In the genomic region with DNA sequence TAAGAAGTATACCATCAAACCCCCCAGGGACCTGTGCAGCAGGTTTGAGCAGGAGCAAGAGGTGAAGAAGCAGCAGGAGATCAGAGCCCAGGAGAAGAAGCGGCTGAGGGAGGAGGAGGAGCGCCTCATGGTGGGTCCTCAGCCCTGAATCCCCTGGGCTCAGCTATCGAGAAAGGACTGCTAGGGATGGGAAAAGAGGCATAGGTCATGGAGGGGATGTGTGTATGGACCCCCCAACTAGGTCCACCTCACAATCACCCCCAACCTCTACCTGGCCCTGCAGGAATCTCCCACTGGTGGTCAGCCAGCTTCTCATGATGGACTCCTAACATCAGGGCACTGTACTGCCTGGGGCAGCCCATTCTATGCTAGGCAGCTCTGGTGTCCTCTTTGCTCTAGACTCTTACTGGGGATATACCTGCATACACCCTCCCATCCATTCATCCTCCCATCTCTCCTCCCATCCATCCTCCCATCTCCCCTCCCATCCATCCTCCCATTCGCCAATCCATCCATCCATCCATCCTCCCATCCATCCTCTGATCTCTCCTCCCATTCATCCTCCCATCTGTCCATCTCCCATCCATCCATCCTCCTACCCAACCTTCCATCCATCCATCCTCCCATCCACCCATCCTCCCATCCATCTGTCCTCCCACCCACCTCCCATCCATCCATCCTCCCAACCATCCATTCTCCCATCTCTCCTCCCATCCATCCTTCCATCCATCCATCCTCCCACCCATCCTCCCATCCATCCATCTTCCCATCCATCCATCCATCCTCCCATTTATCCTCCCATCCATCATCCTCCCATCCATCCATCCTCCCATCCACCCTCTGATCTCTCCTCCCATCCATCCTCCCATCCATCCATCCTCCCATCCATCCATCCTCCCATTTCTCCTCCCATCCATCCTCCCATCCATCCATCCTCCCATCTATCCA, we compare ENCODE assay signal across 1 cellular context.
TF ChIP-seq lines count a peak whose summit lies in the region.

No MANE protein-coding gene starts in this region.

TF ChIP-seq in HepG2, 621 proteins besides CTCF, POLR2A, EP300 and RAD21:
- peak; percentile 78; the same call in 1 of the 2 replicates for TF ChIP-seq ZNF333 (CRISPR knock-in tag; IDR thresholded peaks at IDR 0.05; ENCODE audit: borderline replicate concordance)
- TF ChIP-seq KAT8 (CRISPR knock-in tag; IDR thresholded peaks at IDR 0.05), result no peak
- TF ChIP-seq IKZF1 (IDR thresholded peaks at IDR 0.05), result 0 out of 2 replicates have a peak, but pooled peaks have one; percentile 18
- no peak for TF ChIP-seq MAZ (IDR thresholded peaks at IDR 0.05; ENCODE audit: borderline replicate concordance, low read depth, low read length)
- 0 out of 2 replicates have a peak, but pooled peaks have one; percentile 6 for TF ChIP-seq MAZ (CRISPR knock-in tag; IDR thresholded peaks at IDR 0.05; ENCODE audit: low read depth)
- no peak for TF ChIP-seq ZIK1 (CRISPR knock-in tag; IDR thresholded peaks at IDR 0.05; ENCODE audit: borderline replicate concordance, low read depth)
- peak; percentile 59 for TF ChIP-seq HNRNPK (IDR thresholded peaks at IDR 0.05; ENCODE audit: low read depth, low read length, poor library complexity, severe bottlenecking)
- 0 out of 2 replicates have a peak, but pooled peaks have one; percentile 35 for TF ChIP-seq FOXA1 (IDR thresholded peaks at IDR 0.05)
- no peak for TF ChIP-seq FOXA1 (CRISPR knock-in tag; IDR thresholded peaks at IDR 0.05)
- TF ChIP-seq, protein P1, sequence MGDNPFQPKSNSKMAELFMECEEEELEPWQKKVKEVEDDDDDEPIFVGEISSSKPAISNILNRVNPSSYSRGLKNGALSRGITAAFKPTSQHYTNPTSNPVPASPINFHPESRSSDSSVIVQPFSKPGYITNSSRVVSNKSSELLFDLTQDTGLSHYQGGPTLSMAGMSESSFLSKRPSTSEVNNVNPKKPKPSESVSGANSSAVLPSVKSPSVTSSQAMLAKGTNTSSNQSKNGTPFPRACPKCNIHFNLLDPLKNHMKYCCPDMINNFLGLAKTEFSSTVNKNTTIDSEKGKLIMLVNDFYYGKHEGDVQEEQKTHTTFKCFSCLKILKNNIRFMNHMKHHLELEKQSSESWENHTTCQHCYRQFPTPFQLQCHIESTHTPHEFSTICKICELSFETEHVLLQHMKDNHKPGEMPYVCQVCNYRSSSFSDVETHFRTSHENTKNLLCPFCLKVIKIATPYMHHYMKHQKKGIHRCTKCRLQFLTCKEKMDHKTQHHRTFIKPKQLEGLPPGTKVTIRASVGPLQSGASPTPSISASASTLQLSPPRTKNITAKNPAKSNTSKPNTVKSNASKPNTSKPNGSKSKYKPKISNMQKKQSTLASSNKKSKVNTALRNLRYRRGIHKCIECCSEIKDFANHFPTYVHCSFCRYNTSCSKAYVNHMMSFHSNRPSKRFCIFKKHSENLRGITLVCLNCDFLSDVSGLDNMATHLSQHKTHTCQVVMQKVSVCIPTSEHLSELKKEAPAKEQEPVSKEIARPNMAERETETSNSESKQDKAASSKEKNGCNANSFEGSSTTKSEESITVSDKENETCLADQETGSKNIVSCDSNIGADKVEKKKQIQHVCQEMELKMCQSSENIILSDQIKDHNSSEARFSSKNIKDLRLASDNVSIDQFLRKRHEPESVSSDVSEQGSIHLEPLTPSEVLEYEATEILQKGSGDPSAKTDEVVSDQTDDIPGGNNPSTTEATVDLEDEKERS (CRISPR knock-in tag; IDR thresholded peaks at IDR 0.05), result 0 out of 2 replicates have a peak, but pooled peaks have one; percentile 7
- TF ChIP-seq, protein P2, sequence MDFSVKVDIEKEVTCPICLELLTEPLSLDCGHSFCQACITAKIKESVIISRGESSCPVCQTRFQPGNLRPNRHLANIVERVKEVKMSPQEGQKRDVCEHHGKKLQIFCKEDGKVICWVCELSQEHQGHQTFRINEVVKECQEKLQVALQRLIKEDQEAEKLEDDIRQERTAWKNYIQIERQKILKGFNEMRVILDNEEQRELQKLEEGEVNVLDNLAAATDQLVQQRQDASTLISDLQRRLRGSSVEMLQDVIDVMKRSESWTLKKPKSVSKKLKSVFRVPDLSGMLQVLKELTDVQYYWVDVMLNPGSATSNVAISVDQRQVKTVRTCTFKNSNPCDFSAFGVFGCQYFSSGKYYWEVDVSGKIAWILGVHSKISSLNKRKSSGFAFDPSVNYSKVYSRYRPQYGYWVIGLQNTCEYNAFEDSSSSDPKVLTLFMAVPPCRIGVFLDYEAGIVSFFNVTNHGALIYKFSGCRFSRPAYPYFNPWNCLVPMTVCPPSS (IDR thresholded peaks at IDR 0.05), result 0 out of 2 replicates have a peak, but pooled peaks have one; percentile 25
- TF ChIP-seq ZFP90 (CRISPR knock-in tag; IDR thresholded peaks at IDR 0.05; ENCODE audit: borderline replicate concordance), result 0 out of 2 replicates have a peak, but pooled peaks have one; percentile 8
- TF ChIP-seq ATM (IDR thresholded peaks at IDR 0.05; ENCODE audit: borderline replicate concordance), result peak; percentile 37; the same call in 1 of the 2 replicates
- TF ChIP-seq ZNF354B (CRISPR knock-in tag; IDR thresholded peaks at IDR 0.05), result no peak
- TF ChIP-seq, protein P3, sequence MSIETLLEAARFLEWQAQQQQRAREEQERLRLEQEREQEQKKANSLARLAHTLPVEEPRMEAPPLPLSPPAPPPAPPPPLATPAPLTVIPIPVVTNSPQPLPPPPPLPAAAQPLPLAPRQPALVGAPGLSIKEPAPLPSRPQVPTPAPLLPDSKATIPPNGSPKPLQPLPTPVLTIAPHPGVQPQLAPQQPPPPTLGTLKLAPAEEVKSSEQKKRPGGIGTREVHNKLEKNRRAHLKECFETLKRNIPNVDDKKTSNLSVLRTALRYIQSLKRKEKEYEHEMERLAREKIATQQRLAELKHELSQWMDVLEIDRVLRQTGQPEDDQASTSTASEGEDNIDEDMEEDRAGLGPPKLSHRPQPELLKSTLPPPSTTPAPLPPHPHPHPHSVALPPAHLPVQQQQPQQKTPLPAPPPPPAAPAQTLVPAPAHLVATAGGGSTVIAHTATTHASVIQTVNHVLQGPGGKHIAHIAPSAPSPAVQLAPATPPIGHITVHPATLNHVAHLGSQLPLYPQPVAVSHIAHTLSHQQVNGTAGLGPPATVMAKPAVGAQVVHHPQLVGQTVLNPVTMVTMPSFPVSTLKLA (IDR thresholded peaks at IDR 0.05), result 0 out of 2 replicates have a peak, but pooled peaks have one; percentile 11
- TF ChIP-seq HIVEP1 (CRISPR knock-in tag; IDR thresholded peaks at IDR 0.05), result 0 out of 2 replicates have a peak, but pooled peaks have one; percentile 55
- TF ChIP-seq, protein P4, sequence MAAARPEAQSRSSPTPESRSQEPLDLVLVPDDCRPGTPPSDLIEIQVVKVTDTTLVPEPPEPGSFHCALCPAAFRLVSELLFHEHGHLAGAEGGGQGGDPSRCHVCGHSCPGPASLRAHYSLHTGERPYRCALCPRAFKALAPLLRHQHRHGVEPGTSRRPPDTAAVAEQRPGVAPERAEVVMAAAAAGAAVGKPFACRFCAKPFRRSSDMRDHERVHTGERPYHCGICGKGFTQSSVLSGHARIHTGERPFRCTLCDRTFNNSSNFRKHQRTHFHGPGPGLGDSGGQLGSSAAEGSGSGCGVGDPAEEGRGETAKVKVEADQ (CRISPR knock-in tag; IDR thresholded peaks at IDR 0.05; ENCODE audit: borderline replicate concordance), result no peak
- peak; percentile 71 for TF ChIP-seq ZNF263 (CRISPR knock-in tag; IDR thresholded peaks at IDR 0.05)
- TF ChIP-seq ZBTB7A (CRISPR knock-in tag; IDR thresholded peaks at IDR 0.05), result peak; percentile 12; the same call in 1 of the 2 replicates
- peak; percentile 20 for TF ChIP-seq ZNF883 (CRISPR knock-in tag; IDR thresholded peaks at IDR 0.05; ENCODE audit: not compliant biosample characterization)
- no peak for TF ChIP-seq ZNF746 (CRISPR knock-in tag; IDR thresholded peaks at IDR 0.05)
- TF ChIP-seq, protein P5, sequence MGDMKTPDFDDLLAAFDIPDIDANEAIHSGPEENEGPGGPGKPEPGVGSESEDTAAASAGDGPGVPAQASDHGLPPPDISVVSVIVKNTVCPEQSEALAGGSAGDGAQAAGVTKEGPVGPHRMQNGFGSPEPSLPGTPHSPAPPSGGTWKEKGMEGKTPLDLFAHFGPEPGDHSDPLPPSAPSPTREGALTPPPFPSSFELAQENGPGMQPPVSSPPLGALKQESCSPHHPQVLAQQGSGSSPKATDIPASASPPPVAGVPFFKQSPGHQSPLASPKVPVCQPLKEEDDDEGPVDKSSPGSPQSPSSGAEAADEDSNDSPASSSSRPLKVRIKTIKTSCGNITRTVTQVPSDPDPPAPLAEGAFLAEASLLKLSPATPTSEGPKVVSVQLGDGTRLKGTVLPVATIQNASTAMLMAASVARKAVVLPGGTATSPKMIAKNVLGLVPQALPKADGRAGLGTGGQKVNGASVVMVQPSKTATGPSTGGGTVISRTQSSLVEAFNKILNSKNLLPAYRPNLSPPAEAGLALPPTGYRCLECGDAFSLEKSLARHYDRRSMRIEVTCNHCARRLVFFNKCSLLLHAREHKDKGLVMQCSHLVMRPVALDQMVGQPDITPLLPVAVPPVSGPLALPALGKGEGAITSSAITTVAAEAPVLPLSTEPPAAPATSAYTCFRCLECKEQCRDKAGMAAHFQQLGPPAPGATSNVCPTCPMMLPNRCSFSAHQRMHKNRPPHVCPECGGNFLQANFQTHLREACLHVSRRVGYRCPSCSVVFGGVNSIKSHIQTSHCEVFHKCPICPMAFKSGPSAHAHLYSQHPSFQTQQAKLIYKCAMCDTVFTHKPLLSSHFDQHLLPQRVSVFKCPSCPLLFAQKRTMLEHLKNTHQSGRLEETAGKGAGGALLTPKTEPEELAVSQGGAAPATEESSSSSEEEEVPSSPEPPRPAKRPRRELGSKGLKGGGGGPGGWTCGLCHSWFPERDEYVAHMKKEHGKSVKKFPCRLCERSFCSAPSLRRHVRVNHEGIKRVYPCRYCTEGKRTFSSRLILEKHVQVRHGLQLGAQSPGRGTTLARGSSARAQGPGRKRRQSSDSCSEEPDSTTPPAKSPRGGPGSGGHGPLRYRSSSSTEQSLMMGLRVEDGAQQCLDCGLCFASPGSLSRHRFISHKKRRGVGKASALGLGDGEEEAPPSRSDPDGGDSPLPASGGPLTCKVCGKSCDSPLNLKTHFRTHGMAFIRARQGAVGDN (CRISPR knock-in tag; IDR thresholded peaks at IDR 0.05), result peak; percentile 37; the same call in 1 of the 2 replicates
- TF ChIP-seq HES4 (CRISPR knock-in tag; IDR thresholded peaks at IDR 0.05; ENCODE audit: borderline replicate concordance), result 0 out of 2 replicates have a peak, but pooled peaks have one; percentile 35
- TF ChIP-seq ISL2 (CRISPR knock-in tag; IDR thresholded peaks at IDR 0.05), result no peak
- 0 out of 2 replicates have a peak, but pooled peaks have one; percentile 71 for TF ChIP-seq SOX6 (IDR thresholded peaks at IDR 0.05)
- TF ChIP-seq SOX6 (CRISPR knock-in tag; IDR thresholded peaks at IDR 0.05), result no peak
- TF ChIP-seq, protein P6, sequence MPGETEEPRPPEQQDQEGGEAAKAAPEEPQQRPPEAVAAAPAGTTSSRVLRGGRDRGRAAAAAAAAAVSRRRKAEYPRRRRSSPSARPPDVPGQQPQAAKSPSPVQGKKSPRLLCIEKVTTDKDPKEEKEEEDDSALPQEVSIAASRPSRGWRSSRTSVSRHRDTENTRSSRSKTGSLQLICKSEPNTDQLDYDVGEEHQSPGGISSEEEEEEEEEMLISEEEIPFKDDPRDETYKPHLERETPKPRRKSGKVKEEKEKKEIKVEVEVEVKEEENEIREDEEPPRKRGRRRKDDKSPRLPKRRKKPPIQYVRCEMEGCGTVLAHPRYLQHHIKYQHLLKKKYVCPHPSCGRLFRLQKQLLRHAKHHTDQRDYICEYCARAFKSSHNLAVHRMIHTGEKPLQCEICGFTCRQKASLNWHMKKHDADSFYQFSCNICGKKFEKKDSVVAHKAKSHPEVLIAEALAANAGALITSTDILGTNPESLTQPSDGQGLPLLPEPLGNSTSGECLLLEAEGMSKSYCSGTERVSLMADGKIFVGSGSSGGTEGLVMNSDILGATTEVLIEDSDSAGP (CRISPR knock-in tag; IDR thresholded peaks at IDR 0.05; ENCODE audit: borderline replicate concordance), result peak; percentile 40; the same call in 1 of the 2 replicates
- TF ChIP-seq SP1 (IDR thresholded peaks at IDR 0.05), result 0 out of 2 replicates have a peak, but pooled peaks have one; percentile 8
- TF ChIP-seq SP1 (CRISPR knock-in tag; IDR thresholded peaks at IDR 0.05), result no peak
- TF ChIP-seq, protein P7, sequence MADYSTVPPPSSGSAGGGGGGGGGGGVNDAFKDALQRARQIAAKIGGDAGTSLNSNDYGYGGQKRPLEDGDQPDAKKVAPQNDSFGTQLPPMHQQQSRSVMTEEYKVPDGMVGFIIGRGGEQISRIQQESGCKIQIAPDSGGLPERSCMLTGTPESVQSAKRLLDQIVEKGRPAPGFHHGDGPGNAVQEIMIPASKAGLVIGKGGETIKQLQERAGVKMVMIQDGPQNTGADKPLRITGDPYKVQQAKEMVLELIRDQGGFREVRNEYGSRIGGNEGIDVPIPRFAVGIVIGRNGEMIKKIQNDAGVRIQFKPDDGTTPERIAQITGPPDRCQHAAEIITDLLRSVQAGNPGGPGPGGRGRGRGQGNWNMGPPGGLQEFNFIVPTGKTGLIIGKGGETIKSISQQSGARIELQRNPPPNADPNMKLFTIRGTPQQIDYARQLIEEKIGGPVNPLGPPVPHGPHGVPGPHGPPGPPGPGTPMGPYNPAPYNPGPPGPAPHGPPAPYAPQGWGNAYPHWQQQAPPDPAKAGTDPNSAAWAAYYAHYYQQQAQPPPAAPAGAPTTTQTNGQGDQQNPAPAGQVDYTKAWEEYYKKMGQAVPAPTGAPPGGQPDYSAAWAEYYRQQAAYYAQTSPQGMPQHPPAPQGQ (CRISPR knock-in tag; IDR thresholded peaks at IDR 0.05; ENCODE audit: borderline replicate concordance), result no peak
- TF ChIP-seq MYC (CRISPR knock-in tag; IDR thresholded peaks at IDR 0.05; ENCODE audit: borderline replicate concordance), result 0 out of 2 replicates have a peak, but pooled peaks have one; percentile 6
- peak; percentile 21 for TF ChIP-seq PCBP2 (optimal IDR thresholded peaks at IDR 0.05; ENCODE audit: low read depth, low read length, poor library complexity, severe bottlenecking)
- TF ChIP-seq NCOA1 (CRISPR knock-in tag; IDR thresholded peaks at IDR 0.05), result no peak
- TF ChIP-seq, protein P8, sequence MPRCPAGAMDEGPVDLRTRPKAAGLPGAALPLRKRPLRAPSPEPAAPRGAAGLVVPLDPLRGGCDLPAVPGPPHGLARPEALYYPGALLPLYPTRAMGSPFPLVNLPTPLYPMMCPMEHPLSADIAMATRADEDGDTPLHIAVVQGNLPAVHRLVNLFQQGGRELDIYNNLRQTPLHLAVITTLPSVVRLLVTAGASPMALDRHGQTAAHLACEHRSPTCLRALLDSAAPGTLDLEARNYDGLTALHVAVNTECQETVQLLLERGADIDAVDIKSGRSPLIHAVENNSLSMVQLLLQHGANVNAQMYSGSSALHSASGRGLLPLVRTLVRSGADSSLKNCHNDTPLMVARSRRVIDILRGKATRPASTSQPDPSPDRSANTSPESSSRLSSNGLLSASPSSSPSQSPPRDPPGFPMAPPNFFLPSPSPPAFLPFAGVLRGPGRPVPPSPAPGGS (CRISPR knock-in tag; IDR thresholded peaks at IDR 0.05), result 0 out of 2 replicates have a peak, but pooled peaks have one; percentile 8
